1 cellular context compared by ENCODE assay signal in the genomic region with DNA sequence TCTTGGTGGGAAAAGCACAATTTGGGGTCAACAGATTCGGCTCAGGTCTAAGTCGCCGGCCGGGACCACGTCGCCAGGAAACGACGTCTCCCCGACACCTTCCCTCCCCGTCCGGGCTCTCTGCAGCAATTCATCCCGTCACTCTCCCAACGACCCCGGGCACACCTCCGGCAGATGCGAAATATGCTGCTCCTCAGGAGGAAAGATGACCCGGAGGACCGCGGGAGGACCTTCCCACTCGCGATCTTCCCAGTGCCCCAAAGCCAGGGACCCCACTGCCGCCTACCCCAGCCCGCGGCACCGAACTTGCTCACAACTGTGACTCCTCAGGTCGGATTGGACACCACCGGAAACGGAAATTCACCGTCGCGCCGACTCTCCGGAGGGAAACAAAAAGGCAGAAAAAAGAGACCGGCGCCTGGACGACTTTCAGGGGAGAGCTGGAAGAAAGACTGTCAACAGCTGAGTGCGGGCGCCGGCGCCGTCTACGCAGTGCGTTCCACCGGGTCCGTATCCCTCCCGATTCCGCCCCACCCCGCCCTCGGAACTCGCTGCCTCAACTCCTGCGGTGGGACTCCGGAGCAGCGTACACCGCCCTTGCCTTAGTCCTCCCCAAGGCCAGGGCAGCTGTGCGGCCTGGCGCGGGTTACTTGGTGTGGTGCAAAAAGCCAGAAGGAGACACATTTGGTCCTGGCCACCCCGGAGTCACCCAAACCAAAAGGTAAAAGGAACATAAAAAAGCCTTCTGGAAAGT.
TF ChIP-seq lines count a peak whose summit lies in the region.

No MANE protein-coding gene starts in this region.

TF ChIP-seq in GM12878, 131 proteins besides CTCF, POLR2A, EP300 and RAD21 (continued from another document):
- TF ChIP-seq, protein P1, sequence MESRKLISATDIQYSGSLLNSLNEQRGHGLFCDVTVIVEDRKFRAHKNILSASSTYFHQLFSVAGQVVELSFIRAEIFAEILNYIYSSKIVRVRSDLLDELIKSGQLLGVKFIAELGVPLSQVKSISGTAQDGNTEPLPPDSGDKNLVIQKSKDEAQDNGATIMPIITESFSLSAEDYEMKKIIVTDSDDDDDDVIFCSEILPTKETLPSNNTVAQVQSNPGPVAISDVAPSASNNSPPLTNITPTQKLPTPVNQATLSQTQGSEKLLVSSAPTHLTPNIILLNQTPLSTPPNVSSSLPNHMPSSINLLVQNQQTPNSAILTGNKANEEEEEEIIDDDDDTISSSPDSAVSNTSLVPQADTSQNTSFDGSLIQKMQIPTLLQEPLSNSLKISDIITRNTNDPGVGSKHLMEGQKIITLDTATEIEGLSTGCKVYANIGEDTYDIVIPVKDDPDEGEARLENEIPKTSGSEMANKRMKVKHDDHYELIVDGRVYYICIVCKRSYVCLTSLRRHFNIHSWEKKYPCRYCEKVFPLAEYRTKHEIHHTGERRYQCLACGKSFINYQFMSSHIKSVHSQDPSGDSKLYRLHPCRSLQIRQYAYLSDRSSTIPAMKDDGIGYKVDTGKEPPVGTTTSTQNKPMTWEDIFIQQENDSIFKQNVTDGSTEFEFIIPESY (IDR thresholded peaks at IDR 0.05): no peak
- TF ChIP-seq SMAD5 (IDR thresholded peaks at IDR 0.05; ENCODE audit: low read depth): peak; percentile 65; the same call in 1 of the 2 replicates
- TF ChIP-seq PAX8 (IDR thresholded peaks at IDR 0.05): no peak
- no peak for TF ChIP-seq HDGF (IDR thresholded peaks at IDR 0.05)
- TF ChIP-seq HDAC2 (IDR thresholded peaks at IDR 0.05): no peak
- TF ChIP-seq TCF12 (IDR thresholded peaks at IDR 0.05; ENCODE audit: low read depth, low read length): no peak; the same call in 1 of the 2 replicates
- peak; percentile 69; the same call in 1 of the 2 replicates for TF ChIP-seq ASH2L (IDR thresholded peaks at IDR 0.05; ENCODE audit: borderline replicate concordance, low read depth)
- no peak for TF ChIP-seq ZNF274 (IDR thresholded peaks at IDR 0.05; ENCODE audit: insufficient read depth, insufficient read length)
- TF ChIP-seq MEF2A (IDR thresholded peaks at IDR 0.05; ENCODE audit: insufficient read depth, low read depth, low read length): no peak
- no peak; the same call in 1 of the 2 replicates for TF ChIP-seq NFIC (IDR thresholded peaks at IDR 0.05; ENCODE audit: low read depth, low read length)
- TF ChIP-seq CEBPB (IDR thresholded peaks at IDR 0.05; ENCODE audit: borderline replicate concordance in 1 of 2, low read depth in 2 of 2, low read length in 2 of 2): no peak
- TF ChIP-seq, protein P2, sequence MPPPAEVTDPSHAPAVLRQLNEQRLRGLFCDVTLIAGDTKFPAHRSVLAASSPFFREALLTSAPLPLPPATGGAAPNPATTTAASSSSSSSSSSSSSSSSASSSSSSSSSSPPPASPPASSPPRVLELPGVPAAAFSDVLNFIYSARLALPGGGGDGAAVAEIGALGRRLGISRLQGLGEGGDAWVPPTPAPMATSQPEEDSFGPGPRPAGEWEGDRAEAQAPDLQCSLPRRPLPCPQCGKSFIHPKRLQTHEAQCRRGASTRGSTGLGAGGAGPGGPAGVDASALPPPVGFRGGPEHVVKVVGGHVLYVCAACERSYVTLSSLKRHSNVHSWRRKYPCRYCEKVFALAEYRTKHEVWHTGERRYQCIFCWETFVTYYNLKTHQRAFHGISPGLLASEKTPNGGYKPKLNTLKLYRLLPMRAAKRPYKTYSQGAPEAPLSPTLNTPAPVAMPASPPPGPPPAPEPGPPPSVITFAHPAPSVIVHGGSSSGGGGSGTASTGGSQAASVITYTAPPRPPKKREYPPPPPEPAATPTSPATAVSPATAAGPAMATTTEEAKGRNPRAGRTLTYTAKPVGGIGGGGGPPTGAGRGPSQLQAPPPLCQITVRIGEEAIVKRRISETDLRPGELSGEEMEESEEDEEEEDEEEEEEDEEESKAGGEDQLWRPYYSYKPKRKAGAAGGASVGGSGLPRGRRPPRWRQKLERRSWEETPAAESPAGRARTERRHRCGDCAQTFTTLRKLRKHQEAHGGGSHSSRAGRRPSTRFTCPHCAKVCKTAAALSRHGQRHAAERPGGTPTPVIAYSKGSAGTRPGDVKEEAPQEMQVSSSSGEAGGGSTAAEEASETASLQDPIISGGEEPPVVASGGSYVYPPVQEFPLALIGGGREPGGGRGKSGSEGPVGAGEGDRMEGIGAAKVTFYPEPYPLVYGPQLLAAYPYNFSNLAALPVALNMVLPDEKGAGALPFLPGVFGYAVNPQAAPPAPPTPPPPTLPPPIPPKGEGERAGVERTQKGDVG (CRISPR knock-in tag; IDR thresholded peaks at IDR 0.05): no peak
- no peak for TF ChIP-seq RFX5 (IDR thresholded peaks at IDR 0.05; ENCODE audit: low read depth, low read length)
- TF ChIP-seq, protein P3, sequence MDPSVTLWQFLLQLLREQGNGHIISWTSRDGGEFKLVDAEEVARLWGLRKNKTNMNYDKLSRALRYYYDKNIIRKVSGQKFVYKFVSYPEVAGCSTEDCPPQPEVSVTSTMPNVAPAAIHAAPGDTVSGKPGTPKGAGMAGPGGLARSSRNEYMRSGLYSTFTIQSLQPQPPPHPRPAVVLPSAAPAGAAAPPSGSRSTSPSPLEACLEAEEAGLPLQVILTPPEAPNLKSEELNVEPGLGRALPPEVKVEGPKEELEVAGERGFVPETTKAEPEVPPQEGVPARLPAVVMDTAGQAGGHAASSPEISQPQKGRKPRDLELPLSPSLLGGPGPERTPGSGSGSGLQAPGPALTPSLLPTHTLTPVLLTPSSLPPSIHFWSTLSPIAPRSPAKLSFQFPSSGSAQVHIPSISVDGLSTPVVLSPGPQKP (IDR thresholded peaks at IDR 0.05; ENCODE audit: low read depth, low read length): peak; percentile 80
- TF ChIP-seq GATAD2B (conservative IDR thresholded peaks at IDR 0.05; ENCODE audit: low read depth): 0 out of 2 replicates have a peak, but pooled peaks have one; percentile 29
- TF ChIP-seq, protein P4, sequence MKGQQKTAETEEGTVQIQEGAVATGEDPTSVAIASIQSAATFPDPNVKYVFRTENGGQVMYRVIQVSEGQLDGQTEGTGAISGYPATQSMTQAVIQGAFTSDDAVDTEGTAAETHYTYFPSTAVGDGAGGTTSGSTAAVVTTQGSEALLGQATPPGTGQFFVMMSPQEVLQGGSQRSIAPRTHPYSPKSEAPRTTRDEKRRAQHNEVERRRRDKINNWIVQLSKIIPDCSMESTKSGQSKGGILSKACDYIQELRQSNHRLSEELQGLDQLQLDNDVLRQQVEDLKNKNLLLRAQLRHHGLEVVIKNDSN (IDR thresholded peaks at IDR 0.05; ENCODE audit: borderline replicate concordance, extremely low read length, insufficient read depth, low read depth, low read length): no peak
- TF ChIP-seq SIN3A (IDR thresholded peaks at IDR 0.05; ENCODE audit: low read depth, low read length): peak; percentile 90
- TF ChIP-seq, protein P5, sequence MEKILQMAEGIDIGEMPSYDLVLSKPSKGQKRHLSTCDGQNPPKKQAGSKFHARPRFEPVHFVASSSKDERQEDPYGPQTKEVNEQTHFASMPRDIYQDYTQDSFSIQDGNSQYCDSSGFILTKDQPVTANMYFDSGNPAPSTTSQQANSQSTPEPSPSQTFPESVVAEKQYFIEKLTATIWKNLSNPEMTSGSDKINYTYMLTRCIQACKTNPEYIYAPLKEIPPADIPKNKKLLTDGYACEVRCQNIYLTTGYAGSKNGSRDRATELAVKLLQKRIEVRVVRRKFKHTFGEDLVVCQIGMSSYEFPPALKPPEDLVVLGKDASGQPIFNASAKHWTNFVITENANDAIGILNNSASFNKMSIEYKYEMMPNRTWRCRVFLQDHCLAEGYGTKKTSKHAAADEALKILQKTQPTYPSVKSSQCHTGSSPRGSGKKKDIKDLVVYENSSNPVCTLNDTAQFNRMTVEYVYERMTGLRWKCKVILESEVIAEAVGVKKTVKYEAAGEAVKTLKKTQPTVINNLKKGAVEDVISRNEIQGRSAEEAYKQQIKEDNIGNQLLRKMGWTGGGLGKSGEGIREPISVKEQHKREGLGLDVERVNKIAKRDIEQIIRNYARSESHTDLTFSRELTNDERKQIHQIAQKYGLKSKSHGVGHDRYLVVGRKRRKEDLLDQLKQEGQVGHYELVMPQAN (conservative IDR thresholded peaks at IDR 0.05): peak; percentile 65; the same call in 1 of the 2 replicates
- TF ChIP-seq WRNIP1 (IDR thresholded peaks at IDR 0.05; ENCODE audit: borderline replicate concordance, low read depth, low read length): no peak
- TF ChIP-seq ATF7 (IDR thresholded peaks at IDR 0.05; ENCODE audit: low read depth): peak; percentile 63; the same call in 1 of the 2 replicates
- TF ChIP-seq ZSCAN29 (IDR thresholded peaks at IDR 0.05): peak; percentile 99
- TF ChIP-seq, protein P6, sequence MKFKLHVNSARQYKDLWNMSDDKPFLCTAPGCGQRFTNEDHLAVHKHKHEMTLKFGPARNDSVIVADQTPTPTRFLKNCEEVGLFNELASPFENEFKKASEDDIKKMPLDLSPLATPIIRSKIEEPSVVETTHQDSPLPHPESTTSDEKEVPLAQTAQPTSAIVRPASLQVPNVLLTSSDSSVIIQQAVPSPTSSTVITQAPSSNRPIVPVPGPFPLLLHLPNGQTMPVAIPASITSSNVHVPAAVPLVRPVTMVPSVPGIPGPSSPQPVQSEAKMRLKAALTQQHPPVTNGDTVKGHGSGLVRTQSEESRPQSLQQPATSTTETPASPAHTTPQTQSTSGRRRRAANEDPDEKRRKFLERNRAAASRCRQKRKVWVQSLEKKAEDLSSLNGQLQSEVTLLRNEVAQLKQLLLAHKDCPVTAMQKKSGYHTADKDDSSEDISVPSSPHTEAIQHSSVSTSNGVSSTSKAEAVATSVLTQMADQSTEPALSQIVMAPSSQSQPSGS (IDR thresholded peaks at IDR 0.05; ENCODE audit: low read length): 0 out of 2 replicates have a peak, but pooled peaks have one; percentile 23
- no peak for TF ChIP-seq RCOR1 (conservative IDR thresholded peaks at IDR 0.05; ENCODE audit: low read depth, low read length)
- 0 out of 2 replicates have a peak, but pooled peaks have one; percentile 38 for TF ChIP-seq RBBP5 (conservative IDR thresholded peaks at IDR 0.05)
- no peak for TF ChIP-seq SMC3 (IDR thresholded peaks at IDR 0.05; ENCODE audit: borderline replicate concordance, low read length)
- peak; percentile 38; the same call in 1 of the 2 replicates for TF ChIP-seq SREBF1 (IDR thresholded peaks at IDR 0.05; ENCODE audit: low read length)
- TF ChIP-seq NR2C2 (IDR thresholded peaks at IDR 0.05; ENCODE audit: borderline replicate concordance, control insufficient read depth, insufficient read length, low read depth): no peak
- peak; percentile 40; the same call in 1 of the 2 replicates for TF ChIP-seq CHD2 (IDR thresholded peaks at IDR 0.05; ENCODE audit: borderline replicate concordance, low read depth, low read length)
- no peak for TF ChIP-seq HDAC6 (IDR thresholded peaks at IDR 0.05; ENCODE audit: unreplicated experiment)
- TF ChIP-seq POLR2AphosphoS5 (IDR thresholded peaks at IDR 0.05; ENCODE audit: low read length): peak; percentile 96
- no peak; the same call in 1 of the 2 replicates for TF ChIP-seq TCF7 (IDR thresholded peaks at IDR 0.05; ENCODE audit: borderline replicate concordance)
